ENCODE assay signal across 11 cellular contexts in genomic region chr21:44086636-44087425, GRCh38. TPM values are rescaled to one million over a fixed set of nuclear protein-coding genes. Genes with fewer than 3 reads are reported as not detected.
DNase-seq lines count a peak whose midpoint lies in the region; ATAC-seq and TF ChIP-seq lines count a peak whose summit lies in the region.
"Had no signal": no experiment of that assay in that cellular context is flagged by ENCODE, and none has a peak within 500 bp of the region (broad histone marks: within the 10 kb centered on the region; RNA-seq: fewer than 3 reads in every experiment).

No MANE protein-coding gene starts in this region.

- H3K9ac ChIP-seq in rectal smooth muscle tissue (ENCODE audit: low read length) = no peak overlapping the region

- intact Hi-C loops in CD4-positive, alpha-beta T cell (cut with DNase I, micrococcal nuclease) = loop anchor here in 1 of 2 experiments (10.0 kb wide), 1 partner anchor 248 kb away; the partner anchor contains the start of gene CFAP410
- intact Hi-C loops in heart left ventricle (cut with DNase I) = loop anchor here in 1 of 10 donors (1.0 kb wide), 1 partner anchor 49 kb away; no protein-coding TSS in a partner anchor

- CTCF ChIA-PET in CD4-positive, alpha-beta T cell (lab: Charles Lee) = no interaction called here
- CTCF ChIA-PET in activated CD8-positive, alpha-beta T cell treated with anti-CD3 and anti-CD28 coated beads, Interleukin-2, amount 10 ng/mL, durations not matched to agents 7 days and 5 days (lab: Charles Lee) = interaction anchor here (1.1 kb wide), 1 partner anchor 68 kb away, joined by 3 read pairs; no protein-coding TSS in a partner anchor

- no peak for TF ChIP-seq POLR2A in heart left ventricle (IDR thresholded peaks at IDR 0.05)

- H3K27me3 ChIP-seq in CD4-positive, alpha-beta T cell (ENCODE audit: control insufficient read depth, insufficient read depth, low read length) = no peaks in the 10 kb centered on the region
- H3K27me3 ChIP-seq in heart left ventricle (no peaks in the 10 kb centered on the region), rectal smooth muscle tissue (ENCODE audit: control insufficient read depth, insufficient read depth, low read length) (no peaks in the 10 kb centered on the region)
- H3K27me3 ChIP-seq: thyroid gland had no signal

- peak overlapping the region; percentile 80 for H3K27ac ChIP-seq in CD4-positive, alpha-beta T cell (ENCODE audit: low read depth, low read length)
- H3K27ac ChIP-seq in heart left ventricle (peak overlapping the region; percentile 51 to 90 (median 81)), rectal smooth muscle tissue (ENCODE audit: low read depth, low read length) (peak overlapping the region; percentile 34)

- peaks cover 85% of the 10 kb centered on the region for H3K4me1 Mint-ChIP-seq in CD4-positive, alpha-beta T cell (ENCODE audit: low read depth)
- H3K4me1 Mint-ChIP-seq in activated CD8-positive, alpha-beta T cell treated with anti-CD3 and anti-CD28 coated beads, Interleukin-2, amount 10 ng/mL, durations not matched to agents 7 days and 5 days (ENCODE audit: low read depth) = peaks cover 90% of the 10 kb centered on the region

- no peak for ATAC-seq in CD4-positive, alpha-beta T cell (ENCODE audit: poor library complexity)
- no peak for ATAC-seq in activated CD8-positive, alpha-beta T cell treated with anti-CD3 and anti-CD28 coated beads, Interleukin-2, amount 10 ng/mL, durations not matched to agents 7 days and 5 days
- ATAC-seq in heart left ventricle (peak in 3 of 4 donors; percentile 2 to 28 (median 8)), GM19452 (IDR thresholded peaks at IDR 0.05; ENCODE audit: unreplicated experiment) (no peak), HG03520 (IDR thresholded peaks at IDR 0.05; ENCODE audit: unreplicated experiment) (no peak)

- H3K36me3 Mint-ChIP-seq in CD4-positive, alpha-beta T cell (ENCODE audit: low read depth) = peaks cover 76% of the 10 kb centered on the region
- H3K36me3 Mint-ChIP-seq in activated CD8-positive, alpha-beta T cell treated with anti-CD3 and anti-CD28 coated beads, Interleukin-2, amount 10 ng/mL, durations not matched to agents 7 days and 5 days (ENCODE audit: low read depth) = peaks cover 87% of the 10 kb centered on the region

- H3K4me3 Mint-ChIP-seq in CD4-positive, alpha-beta T cell = peak overlapping the region; percentile 74
- H3K4me3 Mint-ChIP-seq in activated CD8-positive, alpha-beta T cell treated with anti-CD3 and anti-CD28 coated beads, Interleukin-2, amount 10 ng/mL, durations not matched to agents 7 days and 5 days = peak overlapping the region; percentile 75
- H3K4me3 Mint-ChIP-seq: HFFc6 had no signal

- DNase-seq in CD4-positive, alpha-beta T cell = peak in 1 of 10 experiments; percentile 32
- DNase-seq in activated CD8-positive, alpha-beta T cell treated with anti-CD3 and anti-CD28 coated beads, Interleukin-2, amount 10 ng/mL, durations not matched to agents 7 days and 5 days = peak; percentile 20
- peak in 1 of 5 donors; percentile 16 for DNase-seq in heart left ventricle
- DNase-seq in AG20443 (ENCODE audit: low spot score) = no peak
- DNase-seq in effector CD8-positive, alpha-beta T cell (lab: John Stamatoyannopoulos, UW) = no peak
- DNase-seq: erythroblast, HFFc6, thyroid gland had no signal

- peak overlapping the region; percentile 95 for H3K27ac Mint-ChIP-seq in CD4-positive, alpha-beta T cell
- peak overlapping the region; percentile 95 for H3K27ac Mint-ChIP-seq in activated CD8-positive, alpha-beta T cell treated with anti-CD3 and anti-CD28 coated beads, Interleukin-2, amount 10 ng/mL, durations not matched to agents 7 days and 5 days
- H3K27ac Mint-ChIP-seq: HFFc6 had no signal

- H3K4me1 ChIP-seq in heart left ventricle (peaks cover 3 to 82% (median 55%) of the 10 kb centered on the region in 12 donors), rectal smooth muscle tissue (ENCODE audit: control insufficient read depth, insufficient read depth, low read length) (peaks cover 2% of the 10 kb centered on the region)

- H3K9me3 Mint-ChIP-seq in CD4-positive, alpha-beta T cell = no peaks in the 10 kb centered on the region
- no peaks in the 10 kb centered on the region for H3K9me3 Mint-ChIP-seq in activated CD8-positive, alpha-beta T cell treated with anti-CD3 and anti-CD28 coated beads, Interleukin-2, amount 10 ng/mL, durations not matched to agents 7 days and 5 days (ENCODE audit: insufficient read depth)
- H3K9me3 Mint-ChIP-seq: HFFc6 had no signal

- H3K36me3 ChIP-seq in heart left ventricle = peaks cover 0 to 100% (median 77%) of the 10 kb centered on the region in 9 donors
- peaks cover 25% of the 10 kb centered on the region for H3K36me3 ChIP-seq in rectal smooth muscle tissue (ENCODE audit: control insufficient read depth, insufficient read depth, low read length)

- no peak overlapping the region for H3K4me3 ChIP-seq in heart left ventricle
- no peak overlapping the region for H3K4me3 ChIP-seq in rectal smooth muscle tissue (ENCODE audit: low read length)
- H3K4me3 ChIP-seq: thyroid gland had no signal

- POLR2A ChIA-PET in CD4-positive, alpha-beta T cell (lab: Charles Lee) = interaction anchor here (1.5 to 4.6 kb wide), 2 partner anchors 8 to 22 kb away, joined by 6 to 49 read pairs; no protein-coding TSS in a partner anchor
- POLR2A ChIA-PET in activated CD8-positive, alpha-beta T cell treated with anti-CD3 and anti-CD28 coated beads, Interleukin-2, amount 10 ng/mL, durations not matched to agents 7 days and 5 days (lab: Charles Lee) = interaction anchor here (0.5 kb wide), 1 partner anchor 714 kb away, joined by 3 read pairs; no protein-coding TSS in a partner anchor

- no peak for TF ChIP-seq CTCF in CD4-positive, alpha-beta T cell (IDR thresholded peaks at IDR 0.05)
- TF ChIP-seq CTCF in heart left ventricle (IDR thresholded peaks at IDR 0.05) = no peak

- H3K9me3 ChIP-seq in CD4-positive, alpha-beta T cell (ENCODE audit: control insufficient read depth, low read length) = no peaks in the 10 kb centered on the region
- H3K9me3 ChIP-seq in heart left ventricle = no peaks in the 10 kb centered on the region
- H3K9me3 ChIP-seq: thyroid gland had no signal

- H3K27me3 Mint-ChIP-seq in CD4-positive, alpha-beta T cell = no peaks in the 10 kb centered on the region
- no peaks in the 10 kb centered on the region for H3K27me3 Mint-ChIP-seq in activated CD8-positive, alpha-beta T cell treated with anti-CD3 and anti-CD28 coated beads, Interleukin-2, amount 10 ng/mL, durations not matched to agents 7 days and 5 days (ENCODE audit: low read depth)

- 67 to 76% (median 72%) methylated on average over 13 to 21 of the region's 21 CpGs for WGBS in heart left ventricle, 4 donors

RNA-seq across cellular contexts. Expression of gene PWP2, which starts 20.4 kb away (rescaled TPM):
- total RNA-seq in CD4-positive, alpha-beta T cell = 10 to 100 TPM; 38.0 to 40.6 TPM
- total RNA-seq in activated CD8-positive, alpha-beta T cell treated with anti-CD3 and anti-CD28 coated beads, Interleukin-2, amount 10 ng/mL, durations not matched to agents 7 days and 5 days = 1 to 10 TPM; 2.9 to 8.0 TPM
- total RNA-seq in heart left ventricle = 10 to 100 TPM in 1 of 9 donors, 1 to 10 TPM in 6, under 1 TPM in 1, not detected in 1; 0.70 to 10.2 (median 5.0) TPM
- 1 to 10 TPM; 1.1 to 6.0 TPM for polyA plus RNA-seq in heart left ventricle

RNA-seq across cellular contexts. Expression of gene GATD3, which starts 46.7 kb away (rescaled TPM):
- total RNA-seq in CD4-positive, alpha-beta T cell = 10 to 100 TPM; 21.9 to 23.0 TPM
- 10 to 100 TPM in 1 of 2 experiments, 1 to 10 TPM in 1; 8.2 to 10.6 TPM for total RNA-seq in activated CD8-positive, alpha-beta T cell treated with anti-CD3 and anti-CD28 coated beads, Interleukin-2, amount 10 ng/mL, durations not matched to agents 7 days and 5 days
- total RNA-seq in heart left ventricle = 100 to 1,000 TPM in 2 of 9 donors, 10 to 100 TPM in 7; 10.2 to 140 (median 14.1) TPM
- polyA plus RNA-seq in heart left ventricle = 100 to 1,000 TPM in 1 of 2 donors, 10 to 100 TPM in 1; 26.5 to 109 TPM

Comparison
In these comparisons a context has a peak if more than half of its experiments do, and no peak if none do; other contexts are left out.
1. ATAC-seq: peak in heart left ventricle (3 of 4); none in CD4-positive, alpha-beta T cell (single experiment), activated CD8-positive, alpha-beta T cell treated with anti-CD3 and anti-CD28 coated beads, Interleukin-2, amount 10 ng/mL, durations not matched to agents 7 days and 5 days (single experiment), GM19452 (single experiment) and HG03520 (single experiment).
2. Peak in every context shown above with its lines, with median percentiles within 50 percentile points of each other: H3K27ac ChIP-seq.